15 cellular contexts compared by ENCODE assay signal in genomic region chr6:158861686-158862381, GRCh38. TPM values are rescaled to one million over a fixed set of nuclear protein-coding genes. Genes with fewer than 3 reads are reported as not detected.
DNase-seq lines count a peak whose midpoint lies in the region; FAIRE-seq and TF ChIP-seq lines count a peak whose summit lies in the region.
"Had no signal": no experiment of that assay in that cellular context is flagged by ENCODE, and none has a peak within 500 bp of the region (broad histone marks: within the 10 kb centered on the region; RNA-seq: fewer than 3 reads in every experiment).

No MANE protein-coding gene starts in this region.

- H3K4me3 Mint-ChIP-seq in endodermal cell = no peak overlapping the region
- H3K4me3 Mint-ChIP-seq: CD8-positive, alpha-beta memory T cell; stimulated activated naive B cell treated with anti-CD40 and anti-IgM and Interleukin-4, amounts not matched to agents 10 μg/mL and 1 μg/mL and 100 μg/mL, for 72 hours had no signal

- H3K4me1 Mint-ChIP-seq in endodermal cell = peaks cover 16% of the 10 kb centered on the region

- FAIRE-seq in small intestine (lab: Jason Lieb, UNC) = peak; percentile 39
- FAIRE-seq: keratinocyte had no signal

- no peaks in the 10 kb centered on the region for H3K27me3 ChIP-seq in small intestine (ENCODE audit: control insufficient read depth in 2 of 2, insufficient read depth in 2 of 2, low read length in 2 of 2)
- H3K27me3 ChIP-seq in endodermal cell (ENCODE audit: control insufficient read depth, insufficient read depth, low read length, poor library complexity, severe bottlenecking) = no peaks in the 10 kb centered on the region
- H3K27me3 ChIP-seq: SJSA1 had no signal

- WGBS in small intestine, 3 donors = 68 to 80% (median 70%) methylated on average over 4 of the region's 4 CpGs
- 90 to 100% methylated on average over 3 to 4 of the region's 4 CpGs for WGBS in endodermal cell (ENCODE audit: insufficient coverage in 1 of 2, insufficient read length in 1 of 2), 2 experiments

- DNase-seq in HT-29 (ENCODE audit: low spot score) (peak; percentile 83), NCI-H2196 treated with DMSO at 0.1 percent for 48 hours (lab: John Stamatoyannopoulos, UW; ENCODE audit: unreplicated experiment) (peak; percentile 40), epithelial cell of esophagus (ENCODE audit: low read depth) (peak; percentile 82), small intestine (peak; percentile 89), endodermal cell (no peak), occipital lobe (lab: John Stamatoyannopoulos, UW) (no peak)
- DNase-seq in NK-92 treated with Interleukin-12 subunit alpha and Interleukin-12 subunit beta, amount 100 ng/mL, for 24 hours (lab: John Stamatoyannopoulos, UW) = no peak
- DNase-seq: activated CD4-positive, alpha-beta T cell treated with anti-CD3 and anti-CD28 coated beads, Interleukin-2, amount 50 U/mL, for 4 hours; aorta; CD8-positive, alpha-beta memory T cell; HCEC 1CT; stimulated activated CD4-positive, alpha-beta T cell treated with anti-CD3 and anti-CD28 coated beads, Interleukin-4, amount 100 ng/mL, for 24 hours; stimulated activated naive B cell treated with anti-CD40 and anti-IgM and Interleukin-4, amounts not matched to agents 10 μg/mL and 1 μg/mL and 100 μg/mL, for 72 hours had no signal

- H3K27ac ChIP-seq in small intestine (ENCODE audit: low read depth in 1 of 2, low read length in 1 of 2) (peak overlapping the region; percentile 30 to 54), endodermal cell (ENCODE audit: low read depth, low read length) (no peak overlapping the region)
- H3K27ac ChIP-seq: SJSA1 had no signal

- H3K9me3 ChIP-seq in small intestine (ENCODE audit: control insufficient read depth, low read depth) (no peaks in the 10 kb centered on the region), endodermal cell (ENCODE audit: control insufficient read depth, low read length) (no peaks in the 10 kb centered on the region)
- H3K9me3 ChIP-seq: SJSA1 had no signal

- H3K4me1 ChIP-seq in small intestine (ENCODE audit: control insufficient read depth in 2 of 2, insufficient read depth in 1 of 2, low read depth in 1 of 2, low read length in 1 of 2) (no peaks in the 10 kb centered on the region), endodermal cell (ENCODE audit: control insufficient read depth, insufficient read depth, low read length) (no peaks in the 10 kb centered on the region)

- H3K4me3 ChIP-seq in epithelial cell of esophagus (ENCODE audit: low read length) = no peak overlapping the region
- H3K4me3 ChIP-seq in small intestine (ENCODE audit: low read depth in 1 of 2, low read length in 2 of 2) = no peak overlapping the region
- no peak overlapping the region for H3K4me3 ChIP-seq in endodermal cell (ENCODE audit: low read length)
- H3K4me3 ChIP-seq: SJSA1 had no signal

- H3K36me3 Mint-ChIP-seq in endodermal cell (ENCODE audit: low read depth) = no peaks in the 10 kb centered on the region
- H3K36me3 Mint-ChIP-seq: CD8-positive, alpha-beta memory T cell; stimulated activated naive B cell treated with anti-CD40 and anti-IgM and Interleukin-4, amounts not matched to agents 10 μg/mL and 1 μg/mL and 100 μg/mL, for 72 hours had no signal

- no peaks in the 10 kb centered on the region for H3K27me3 Mint-ChIP-seq in endodermal cell (ENCODE audit: insufficient read depth)
- H3K27me3 Mint-ChIP-seq: stimulated activated naive B cell treated with anti-CD40 and anti-IgM and Interleukin-4, amounts not matched to agents 10 μg/mL and 1 μg/mL and 100 μg/mL, for 72 hours had no signal

- TF ChIP-seq CTCF in epithelial cell of esophagus (IDR thresholded peaks at IDR 0.05; ENCODE audit: insufficient read depth, low read depth, low read length, missing control alignments) = no peak
- no peak for TF ChIP-seq CTCF in endodermal cell (conservative IDR thresholded peaks at IDR 0.05)

- H3K9me3 Mint-ChIP-seq in endodermal cell = no peaks in the 10 kb centered on the region
- H3K9me3 Mint-ChIP-seq: CD8-positive, alpha-beta memory T cell; stimulated activated naive B cell treated with anti-CD40 and anti-IgM and Interleukin-4, amounts not matched to agents 10 μg/mL and 1 μg/mL and 100 μg/mL, for 72 hours had no signal

- H3K9ac ChIP-seq in endodermal cell (ENCODE audit: extremely low read depth, low read length, poor library complexity, severe bottlenecking) = no peak overlapping the region

- H3K27ac Mint-ChIP-seq in endodermal cell = no peak overlapping the region
- H3K27ac Mint-ChIP-seq: stimulated activated naive B cell treated with anti-CD40 and anti-IgM and Interleukin-4, amounts not matched to agents 10 μg/mL and 1 μg/mL and 100 μg/mL, for 72 hours had no signal

- no peaks in the 10 kb centered on the region for H3K36me3 ChIP-seq in small intestine (ENCODE audit: control insufficient read depth in 2 of 2, insufficient read depth in 2 of 2, low read length in 2 of 2)
- H3K36me3 ChIP-seq in endodermal cell (ENCODE audit: control insufficient read depth, insufficient read depth, low read length) = no peaks in the 10 kb centered on the region
- H3K36me3 ChIP-seq: SJSA1 had no signal

RNA-seq across cellular contexts. Expression of gene EZR, which starts 42.7 kb away (rescaled TPM):
- 277 and 282 TPM in 2 replicates for total RNA-seq in HT-29 (2014; rRNA removed; shearing (Covaris generic))
- 100 to 1,000 TPM; 172 to 755 (median 598) TPM for polyA plus RNA-seq in small intestine
- 100 to 1,000 TPM; 145 to 209 TPM for total RNA-seq in endodermal cell
- 118 TPM for polyA plus RNA-seq in endodermal cell (2013, experiment 1 of 2)
- polyA plus RNA-seq in endodermal cell (2013, experiment 2 of 2) = 115 TPM
- total RNA-seq in occipital lobe = 162 TPM

Comparison
In these comparisons a context has a peak if more than half of its experiments do, and no peak if none do; other contexts are left out.
1. DNase-seq: peak in HT-29 (single experiment), NCI-H2196 treated with DMSO at 0.1 percent for 48 hours (single experiment), epithelial cell of esophagus (single experiment) and small intestine (single experiment); none in NK-92 treated with Interleukin-12 subunit alpha and Interleukin-12 subunit beta, amount 100 ng/mL, for 24 hours (single experiment), endodermal cell (single experiment) and occipital lobe (single experiment).